Comparison of ENCODE assay signal across 8 cellular contexts in genomic region chr4:76197971-76198410, GRCh38. TPM values are rescaled to one million over a fixed set of nuclear protein-coding genes. Genes with fewer than 3 reads are reported as not detected.
A peak's percentile ranks its signal among the peaks of the same experiment; 100 is the strongest.
DNase-seq lines count a peak whose midpoint lies in the region; ATAC-seq lines count a peak whose summit lies in the region.

No MANE protein-coding gene starts in this region.

- H3K9me3 ChIP-seq in BLaER1 treated with 17β-estradiol and CSF1 and Interleukin-3, amounts not matched to agents 10 nM and 100 nM (replicated peaks in 1 of 11), result peaks cover 0 to 14% (median 10%) of the 10 kb centered on the region in 11 experiments; a peak in 17 of 22 replicates
- no peaks in the 10 kb centered on the region for H3K9me3 ChIP-seq in Karpas-422 (ENCODE audit: low read length)

- peaks cover 5% of the 10 kb centered on the region for H3K9me3 Mint-ChIP-seq in activated T-cell treated with anti-CD3 and anti-CD28 coated beads, Interleukin-2, amount 50 U/mL, for 4 hours

- peak overlapping the region; percentile 62 to 80 (median 76) for H3K9ac ChIP-seq in BLaER1 treated with 17β-estradiol and CSF1 and Interleukin-3, amounts not matched to agents 10 nM and 100 nM
- H3K9ac ChIP-seq in Karpas-422 (ENCODE audit: low read length), result no peak overlapping the region

- no peaks in the 10 kb centered on the region for H3K9me2 ChIP-seq in Karpas-422 (replicated peaks; ENCODE audit: insufficient read depth, low read length)

- H3K4me1 Mint-ChIP-seq in activated T-cell treated with anti-CD3 and anti-CD28 coated beads, Interleukin-2, amount 50 U/mL, for 4 hours (ENCODE audit: low read depth), result peaks cover 43% of the 10 kb centered on the region

- no peaks in the 10 kb centered on the region for H3K79me2 ChIP-seq in Karpas-422 (ENCODE audit: low read length)

- H3K27me3 ChIP-seq in BLaER1 treated with 17β-estradiol and CSF1 and Interleukin-3, amounts not matched to agents 10 nM and 100 nM, result no peaks in the 10 kb centered on the region
- no peaks in the 10 kb centered on the region for H3K27me3 ChIP-seq in Karpas-422 (ENCODE audit: low read length)

- DNase-seq in NCI-H1694 treated with DMSO at 0.1 percent for 48 hours (lab: John Stamatoyannopoulos, UW), result peak; percentile 91
- no peak for DNase-seq in activated T-cell treated with anti-CD3 and anti-CD28 coated beads, Interleukin-2, amount 50 U/mL, for 4 hours
- DNase-seq in Right ventricle myocardium superior, result peak; percentile 69
- peak; percentile 89 for DNase-seq in retina
- DNase-seq in hepatic stellate cell (ENCODE audit: low spot score), result no peak
- DNase-seq in Karpas-422, result no peak

- peaks cover 17% of the 10 kb centered on the region for H3K36me3 Mint-ChIP-seq in activated T-cell treated with anti-CD3 and anti-CD28 coated beads, Interleukin-2, amount 50 U/mL, for 4 hours (ENCODE audit: insufficient read depth)

- H3K36me3 ChIP-seq in BLaER1 treated with 17β-estradiol and CSF1 and Interleukin-3, amounts not matched to agents 10 nM and 100 nM, result peaks cover 18 to 42% (median 26%) of the 10 kb centered on the region in 11 experiments
- no peaks in the 10 kb centered on the region for H3K36me3 ChIP-seq in Karpas-422 (ENCODE audit: insufficient read depth, low read length)

- ATAC-seq in GM19463 (IDR thresholded peaks at IDR 0.05; ENCODE audit: unreplicated experiment), result peak; percentile 17
- ATAC-seq in activated T-cell treated with anti-CD3 and anti-CD28 coated beads, Interleukin-2, amount 50 U/mL, for 4 hours, result peak in 1 of 2 donors; percentile 42
- ATAC-seq in Right ventricle myocardium superior (ENCODE audit: poor library complexity), result peak; percentile 59

- peak overlapping the region; percentile 71 to 92 (median 89) for H3K27ac ChIP-seq in BLaER1 treated with 17β-estradiol and CSF1 and Interleukin-3, amounts not matched to agents 10 nM and 100 nM
- no peak overlapping the region for H3K27ac ChIP-seq in Karpas-422 (ENCODE audit: low read length)

- peaks cover 71 to 99% (median 81%) of the 10 kb centered on the region in 10 experiments for H3K4me1 ChIP-seq in BLaER1 treated with 17β-estradiol and CSF1 and Interleukin-3, amounts not matched to agents 10 nM and 100 nM
- peaks cover 11% of the 10 kb centered on the region for H3K4me1 ChIP-seq in Karpas-422 (ENCODE audit: low read length)

- no peak overlapping the region for H2AFZ ChIP-seq in Karpas-422 (ENCODE audit: low read length)

- intact Hi-C loops in Right ventricle myocardium superior (cut with DNase I), result no loop called here

- H3K27me3 Mint-ChIP-seq in activated T-cell treated with anti-CD3 and anti-CD28 coated beads, Interleukin-2, amount 50 U/mL, for 4 hours (ENCODE audit: low read depth), result no peaks in the 10 kb centered on the region

- peak overlapping the region; percentile 49 for H3K4me3 Mint-ChIP-seq in activated T-cell treated with anti-CD3 and anti-CD28 coated beads, Interleukin-2, amount 50 U/mL, for 4 hours

- H3K4me2 ChIP-seq in BLaER1 treated with 17β-estradiol and CSF1 and Interleukin-3, amounts not matched to agents 10 nM and 100 nM, result peak overlapping the region; percentile 81 to 99 (median 91)
- no peak overlapping the region for H3K4me2 ChIP-seq in Karpas-422 (ENCODE audit: low read depth, low read length, poor library complexity, severe bottlenecking)

- peaks cover 0 to 33% (median 0%) of the 10 kb centered on the region in 11 experiments; a peak in 8 of 22 replicates for H4K20me1 ChIP-seq in BLaER1 treated with 17β-estradiol and CSF1 and Interleukin-3, amounts not matched to agents 10 nM and 100 nM
- H4K20me1 ChIP-seq in Karpas-422 (ENCODE audit: insufficient read depth, low read depth, low read length), result 0 out of 2 replicates have a peak, but pooled peaks cover 3% of the 10 kb centered on the region

- H3K4me3 ChIP-seq in BLaER1 treated with 17β-estradiol and CSF1 and Interleukin-3, amounts not matched to agents 10 nM and 100 nM, result peak overlapping the region in 8 of 10 experiments; percentile 4 to 38 (median 22); a peak in 8 of 20 replicates
- no peak overlapping the region for H3K4me3 ChIP-seq in Karpas-422 (ENCODE audit: low read length)

RNA-seq across cellular contexts. Expression of gene SCARB2, which starts 15.6 kb away (rescaled TPM):
- total RNA-seq in activated T-cell treated with anti-CD3 and anti-CD28 coated beads, Interleukin-2, amount 50 U/mL, for 4 hours, result 1 to 10 TPM; 3.5 to 5.3 (median 4.6) TPM
- 96.3 TPM for total RNA-seq in Right ventricle myocardium superior
- 4.4 and 6.8 TPM in 2 replicates for total RNA-seq in Karpas-422 (2014; rRNA removed; shearing (Covaris generic); ENCODE audit: low replicate concordance)

RNA-seq across cellular contexts. Expression of gene NUP54, which starts 49.8 kb away (rescaled TPM):
- total RNA-seq in activated T-cell treated with anti-CD3 and anti-CD28 coated beads, Interleukin-2, amount 50 U/mL, for 4 hours, result 10 to 100 TPM; 57.8 to 59.7 (median 59.3) TPM
- 18.2 TPM for total RNA-seq in Right ventricle myocardium superior
- total RNA-seq in Karpas-422 (2014; rRNA removed; shearing (Covaris generic); ENCODE audit: low replicate concordance), result 12.3 and 26.3 TPM in 2 replicates

RNA-seq across cellular contexts. Expression of gene FAM47E, which starts 53.5 kb away (rescaled TPM):
- not detected for total RNA-seq in activated T-cell treated with anti-CD3 and anti-CD28 coated beads, Interleukin-2, amount 50 U/mL, for 4 hours
- 2.0 TPM for total RNA-seq in Right ventricle myocardium superior
- not detected in 2 replicates for total RNA-seq in Karpas-422 (2014; rRNA removed; shearing (Covaris generic); ENCODE audit: low replicate concordance)

Comparison
In these comparisons a context has a peak if more than half of its experiments do, and no peak if none do; other contexts are left out.
1. DNase-seq: peak in NCI-H1694 treated with DMSO at 0.1 percent for 48 hours (single experiment), Right ventricle myocardium superior (single experiment) and retina (single experiment); none in activated T-cell treated with anti-CD3 and anti-CD28 coated beads, Interleukin-2, amount 50 U/mL, for 4 hours (single experiment), hepatic stellate cell (single experiment) and Karpas-422 (single experiment).
2. RNA of gene SCARB2, which starts 15.6 kb away (total RNA-seq): 96.3 TPM in Right ventricle myocardium superior (single experiment); 4.4 to 6.8 TPM in Karpas-422 and 3.5 to 5.3 TPM in activated T-cell treated with anti-CD3 and anti-CD28 coated beads, Interleukin-2, amount 50 U/mL, for 4 hours; every median in the first group is over 10 times any median in the second.